Comparison of ENCODE assay signal across 1 cellular context in genomic region chr15:90248760-90249122, GRCh38.
TF ChIP-seq lines count a peak whose summit lies in the region.

No MANE protein-coding gene starts in this region.

TF ChIP-seq in K562, 482 proteins besides CTCF, POLR2A, EP300 and RAD21 (continued from another document):
- TF ChIP-seq ATF4 (CRISPR knock-in tag; IDR thresholded peaks at IDR 0.05) (no peak), MTF1 (CRISPR knock-in tag; IDR thresholded peaks at IDR 0.05; ENCODE audit: borderline replicate concordance) (peak; percentile 37; the same call in 1 of the 2 replicates), GTF2A2 (tag; IDR thresholded peaks at IDR 0.05) (no peak), SMARCC2 (IDR thresholded peaks at IDR 0.05; ENCODE audit: low read depth) (no peak), USF2 (CRISPR knock-in tag; IDR thresholded peaks at IDR 0.05) (0 out of 2 replicates have a peak, but pooled peaks have one; percentile 30), CCNT2 (IDR thresholded peaks at IDR 0.05; ENCODE audit: borderline replicate concordance, extremely low read depth, insufficient read length, low read depth, low read length) (no peak), ZNF644 (tag; IDR thresholded peaks at IDR 0.05; ENCODE audit: low read depth) (no peak), MAFF (IDR thresholded peaks at IDR 0.05; ENCODE audit: low read length) (no peak), ZC3H11A (IDR thresholded peaks at IDR 0.05; ENCODE audit: low read depth, low read length) (no peak), ZNF175 (CRISPR knock-in tag; IDR thresholded peaks at IDR 0.05; ENCODE audit: low read depth) (no peak), IRF1 (CRISPR knock-in tag; IDR thresholded peaks at IDR 0.05; ENCODE audit: borderline replicate concordance) (no peak), ZBED1 (IDR thresholded peaks at IDR 0.05) (no peak), MCM7 (IDR thresholded peaks at IDR 0.05) (no peak), PCBP2 (IDR thresholded peaks at IDR 0.05; ENCODE audit: low read depth, low read length, poor library complexity, severe bottlenecking) (no peak), ZNF354B (CRISPR knock-in tag; IDR thresholded peaks at IDR 0.05) (no peak), USF1 (CRISPR knock-in tag; IDR thresholded peaks at IDR 0.05) (peak; percentile 61; the same call in 1 of the 2 replicates), MEIS2 (IDR thresholded peaks at IDR 0.05; ENCODE audit: partially characterized antibody) (peak; percentile 11), CCAR2 (IDR thresholded peaks at IDR 0.05; ENCODE audit: low read depth, low read length) (no peak), E2F8 (IDR thresholded peaks at IDR 0.05; ENCODE audit: low read depth, partially characterized antibody) (no peak)
TF ChIP-seq in K562: peak in this region for 13.
